ENCODE assay signal across 8 cellular contexts in the genomic region with DNA sequence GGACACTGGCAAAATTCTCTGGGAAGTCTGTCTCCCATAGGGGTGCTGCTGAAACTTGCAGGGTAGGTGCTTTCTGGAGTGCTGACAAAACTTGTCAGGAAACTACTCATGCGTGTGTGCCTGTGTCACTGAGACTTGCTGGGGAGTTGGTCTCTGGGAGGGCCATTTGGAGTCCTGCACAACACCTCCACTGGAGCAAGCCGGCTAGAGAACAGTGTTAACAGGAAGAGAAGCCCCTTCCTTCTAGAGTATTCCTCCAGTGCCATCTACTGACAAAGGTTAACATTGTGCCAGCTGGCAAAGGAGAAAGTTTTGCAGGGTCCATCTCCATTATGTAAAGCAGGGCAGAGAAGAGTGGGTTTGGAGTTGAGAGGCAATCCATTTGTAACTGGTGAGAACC. TPM values are rescaled to one million over a fixed set of nuclear protein-coding genes. Genes with fewer than 3 reads are reported as not detected.
DNase-seq lines count a peak whose midpoint lies in the region; ATAC-seq and TF ChIP-seq lines count a peak whose summit lies in the region.

No MANE protein-coding gene starts in this region.

- H3K27me3 ChIP-seq in CD4-positive, CD25-positive, alpha-beta regulatory T cell (ENCODE audit: control insufficient read depth, insufficient read depth, low read length), result no peaks in the 10 kb centered on the region
- H3K27me3 ChIP-seq in KMS-11 (ENCODE audit: insufficient read depth, low read depth), result no peaks in the 10 kb centered on the region
- H3K27me3 ChIP-seq in fibroblast of lung (ENCODE audit: control insufficient read depth, insufficient read depth, low read length), result no peaks in the 10 kb centered on the region
- no peaks in the 10 kb centered on the region for H3K27me3 ChIP-seq in neuronal stem cell (ENCODE audit: control insufficient read depth in 3 of 3, insufficient read depth in 3 of 3, low read depth in 1 of 3, low read length in 3 of 3)

- no peak overlapping the region for H2BK5ac ChIP-seq in neuronal stem cell (ENCODE audit: low read length)

- H3K4me2 ChIP-seq in KMS-11 (no peak overlapping the region), fibroblast of lung (ENCODE audit: extremely low read depth, insufficient read depth, low read length) (no peak overlapping the region), neuronal stem cell (ENCODE audit: insufficient read depth, low read length, poor library complexity, severe bottlenecking) (no peak overlapping the region)

- TF ChIP-seq CTCF in GM12875 (IDR thresholded peaks at IDR 0.05; ENCODE audit: borderline replicate concordance, insufficient read depth, low read depth, low read length), result peak; percentile 50; the same call in 1 of the 2 replicates
- 0 out of 2 replicates have a peak, but pooled peaks have one; percentile 28 for TF ChIP-seq CTCF in KMS-11 (conservative IDR thresholded peaks at IDR 0.05; ENCODE audit: low read depth, low read length)
- peak; percentile 36 to 46 for TF ChIP-seq CTCF in fibroblast of lung (conservative IDR thresholded peaks at IDR 0.05 in 1 of 2, IDR thresholded peaks at IDR 0.05 in 1 of 2; ENCODE audit: low read depth in 1 of 2, low read length in 2 of 2)

- no peak overlapping the region for H3K4me3 Mint-ChIP-seq in CD4-positive, CD25-positive, alpha-beta regulatory T cell

- no peak overlapping the region for H3K9ac ChIP-seq in KMS-11
- no peak overlapping the region for H3K9ac ChIP-seq in fibroblast of lung (ENCODE audit: insufficient read depth, low read length)
- H3K9ac ChIP-seq in neuronal stem cell (ENCODE audit: low read depth, low read length, poor library complexity), result no peak overlapping the region

- H3K18ac ChIP-seq in neuronal stem cell (ENCODE audit: low read length), result no peak overlapping the region

- no peak overlapping the region for H2BK12ac ChIP-seq in neuronal stem cell (ENCODE audit: low read length)

- no peak overlapping the region for H3K4me3 ChIP-seq in CD4-positive, CD25-positive, alpha-beta regulatory T cell (ENCODE audit: low read depth, low read length)
- H3K4me3 ChIP-seq in GM12875 (ENCODE audit: low read depth, low read length), result no peak overlapping the region
- no peak overlapping the region for H3K4me3 ChIP-seq in KMS-11 (IDR thresholded peaks at IDR 0.05; ENCODE audit: insufficient read depth, low read depth, low read length)
- H3K4me3 ChIP-seq in fibroblast of lung (replicated peaks in 1 of 4; ENCODE audit: control extremely low read depth in 1 of 4, insufficient read depth in 1 of 4, low read depth in 3 of 4, low read length in 4 of 4), result no peak overlapping the region
- no peak overlapping the region for H3K4me3 ChIP-seq in neuronal stem cell (ENCODE audit: low read length in 2 of 2)

- peak overlapping the region in 2 of 3 donors; percentile 27 to 62 for H3K27ac Mint-ChIP-seq in CD4-positive, CD25-positive, alpha-beta regulatory T cell

- DNase-seq in CD4-positive, CD25-positive, alpha-beta regulatory T cell, result peak in 2 of 3 donors; percentile 50 to 58
- DNase-seq in activated CD4-positive, alpha-beta T cell treated with anti-CD3 and anti-CD28 coated beads, Interleukin-2, amount 50 U/mL, for 4 hours, result peak; percentile 1 to 8
- DNase-seq in fibroblast of lung (ENCODE audit: low read depth in 2 of 2), result peak; percentile 44 to 48
- DNase-seq in neuronal stem cell (ENCODE audit: low spot score), result peak; percentile 2
- DNase-seq in KG1 (lab: John Stamatoyannopoulos, UW), result no peak

- H4K20me1 ChIP-seq in KMS-11 (ENCODE audit: insufficient read depth) (no peaks in the 10 kb centered on the region), fibroblast of lung (ENCODE audit: control insufficient read depth, extremely low read depth, insufficient read depth, low read length) (no peaks in the 10 kb centered on the region)

- H3K36me3 Mint-ChIP-seq in CD4-positive, CD25-positive, alpha-beta regulatory T cell, result peaks cover 16% of the 10 kb centered on the region

- H3K9me3 Mint-ChIP-seq in CD4-positive, CD25-positive, alpha-beta regulatory T cell, result no peaks in the 10 kb centered on the region

- no peaks in the 10 kb centered on the region for H3K9me3 ChIP-seq in CD4-positive, CD25-positive, alpha-beta regulatory T cell (ENCODE audit: control insufficient read depth in 2 of 2, low read length in 2 of 2)
- no peaks in the 10 kb centered on the region for H3K9me3 ChIP-seq in fibroblast of lung (ENCODE audit: control insufficient read depth, insufficient read depth, low read depth, low read length)
- peaks cover 0 to 12% of the 10 kb centered on the region in 2 donors for H3K9me3 ChIP-seq in neuronal stem cell (replicated peaks in 1 of 2; ENCODE audit: control insufficient read depth in 2 of 2, insufficient read depth in 1 of 2, low read depth in 1 of 2, low read length in 2 of 2)

- H2BK15ac ChIP-seq in neuronal stem cell (ENCODE audit: low read length), result no peak overlapping the region

- no peak overlapping the region for H3K23ac ChIP-seq in neuronal stem cell (ENCODE audit: low read depth, low read length, poor library complexity)

- H3K27me3 Mint-ChIP-seq in CD4-positive, CD25-positive, alpha-beta regulatory T cell, result no peaks in the 10 kb centered on the region

- H2AFZ ChIP-seq in KMS-11 (ENCODE audit: low read depth) (no peak overlapping the region), fibroblast of lung (ENCODE audit: low read length) (no peak overlapping the region), neuronal stem cell (ENCODE audit: low read length) (no peak overlapping the region)

- H2BK120ac ChIP-seq in neuronal stem cell (ENCODE audit: low read depth, low read length), result no peak overlapping the region

- no peaks in the 10 kb centered on the region for H3K4me1 ChIP-seq in CD4-positive, CD25-positive, alpha-beta regulatory T cell (ENCODE audit: control insufficient read depth, insufficient read depth, low read length, poor library complexity, severe bottlenecking)
- H3K4me1 ChIP-seq in KMS-11 (ENCODE audit: low read depth, poor library complexity, severe bottlenecking) (peaks cover 20% of the 10 kb centered on the region), fibroblast of lung (ENCODE audit: control insufficient read depth, extremely low read depth, insufficient read depth, low read length) (no peaks in the 10 kb centered on the region), neuronal stem cell (ENCODE audit: control insufficient read depth in 2 of 2, insufficient read depth in 1 of 2, low read depth in 1 of 2, low read length in 2 of 2) (no peaks in the 10 kb centered on the region)

- H3K4ac ChIP-seq in neuronal stem cell (ENCODE audit: low read length), result no peak overlapping the region

- no peak overlapping the region for H4K8ac ChIP-seq in neuronal stem cell (ENCODE audit: low read depth, low read length)

- no peak overlapping the region for H4K91ac ChIP-seq in neuronal stem cell (ENCODE audit: low read depth, low read length, poor library complexity)

- peak in 1 of 2 donors; percentile 68 for ATAC-seq in CD4-positive, CD25-positive, alpha-beta regulatory T cell (ENCODE audit: low read depth in 2 of 2)
- ATAC-seq in HG02970 (IDR thresholded peaks at IDR 0.05; ENCODE audit: low FRiP score, unreplicated experiment), result no peak

- no peaks in the 10 kb centered on the region for H3K79me1 ChIP-seq in neuronal stem cell (ENCODE audit: low read depth, low read length)

- no peak overlapping the region for H3K27ac ChIP-seq in CD4-positive, CD25-positive, alpha-beta regulatory T cell (ENCODE audit: insufficient read depth, low read length, poor library complexity, severe bottlenecking)
- H3K27ac ChIP-seq in KMS-11 (no peak overlapping the region), fibroblast of lung (ENCODE audit: insufficient read depth, low read length) (no peak overlapping the region), neuronal stem cell (replicated peaks; ENCODE audit: low read length) (no peak overlapping the region)

- no peak overlapping the region for H3K14ac ChIP-seq in neuronal stem cell (ENCODE audit: low read length)

- WGBS in neuronal stem cell (ENCODE audit: extremely low coverage in 2 of 2, insufficient read length in 2 of 2, insufficient replicate concordance in 1 of 2), 2 donors, result no CpG with 5 or more reads among the region's 2 CpGs

- H2AK5ac ChIP-seq in neuronal stem cell (ENCODE audit: low read depth, low read length), result no peak overlapping the region

- H3K79me2 ChIP-seq in KMS-11 (ENCODE audit: insufficient read depth, low read depth) (no peaks in the 10 kb centered on the region), fibroblast of lung (ENCODE audit: control insufficient read depth, insufficient read depth, low read length) (peaks cover 6% of the 10 kb centered on the region)

- no peaks in the 10 kb centered on the region for H3K36me3 ChIP-seq in CD4-positive, CD25-positive, alpha-beta regulatory T cell (ENCODE audit: control insufficient read depth, insufficient read depth, low read length)
- H3K36me3 ChIP-seq in KMS-11 (ENCODE audit: insufficient read depth) (no peaks in the 10 kb centered on the region), fibroblast of lung (ENCODE audit: control insufficient read depth, insufficient read depth, low read length) (no peaks in the 10 kb centered on the region), neuronal stem cell (replicated peaks in 1 of 2; ENCODE audit: control insufficient read depth in 2 of 2, insufficient read depth in 2 of 2, low read length in 2 of 2) (peaks cover 4 to 92% of the 10 kb centered on the region in 2 donors)

- peaks cover 0 to 10% (median 7%) of the 10 kb centered on the region in 4 donors for H3K4me1 Mint-ChIP-seq in CD4-positive, CD25-positive, alpha-beta regulatory T cell

RNA-seq across cellular contexts. Expression of a gene that starts 30.0 kb away (rescaled TPM):
- total RNA-seq in CD4-positive, CD25-positive, alpha-beta regulatory T cell, result 27.2 TPM
- polyA plus RNA-seq in CD4-positive, CD25-positive, alpha-beta regulatory T cell, result 10 to 100 TPM; 21.6 to 31.3 (median 26.0) TPM
- total RNA-seq in fibroblast of lung, result 35.4 and 40.5 TPM in 2 replicates
- 39.2 and 54.1 TPM in 2 replicates for polyA plus RNA-seq in fibroblast of lung
- polyA plus RNA-seq in fibroblast of lung (2012), result 24.0 and 33.7 TPM in 2 replicates
- polyA minus RNA-seq in fibroblast of lung (ENCODE audit: low replicate concordance), result 12.1 and 14.3 TPM in 2 replicates
- polyA plus RNA-seq in neuronal stem cell (2013, experiment 1 of 2), result 36.1 TPM
- polyA plus RNA-seq in neuronal stem cell (2013, experiment 2 of 2), result 37.8 TPM
